22 cellular contexts compared by ENCODE assay signal in genomic region chr14:105470163-105470811, GRCh38. TPM values are rescaled to one million over a fixed set of nuclear protein-coding genes. Genes with fewer than 3 reads are reported as not detected.
A peak's percentile ranks its signal among the peaks of the same experiment; 100 is the strongest.
DNase-seq lines count a peak whose midpoint lies in the region; ATAC-seq, FAIRE-seq and TF ChIP-seq lines count a peak whose summit lies in the region.
"Had no signal": no experiment of that assay in that cellular context is flagged by ENCODE, and none has a peak within 500 bp of the region (broad histone marks: within the 10 kb centered on the region; RNA-seq: fewer than 3 reads in every experiment).

No MANE protein-coding gene starts in this region.

- H3K9me3 Mint-ChIP-seq in nephron progenitor cell (no peaks in the 10 kb centered on the region), CD14-positive monocyte (no peaks in the 10 kb centered on the region)
- H3K9me3 Mint-ChIP-seq: activated B cell treated with CpG ODN at 0.5 μM for 24 hours; T-helper 2 cell treated with Interferon-gamma antibody and Interleukin-4, amounts not matched to agents 5 μg/mL and 100 μg/mL, for 36 hours had no signal

- peaks cover 4 to 7% of the 10 kb centered on the region in 2 donors for H3K36me3 ChIP-seq in small intestine (ENCODE audit: control insufficient read depth in 2 of 2, insufficient read depth in 2 of 2, low read length in 2 of 2)

- no peaks in the 10 kb centered on the region for H3K4me1 ChIP-seq in small intestine (ENCODE audit: control insufficient read depth in 2 of 2, insufficient read depth in 1 of 2, low read depth in 1 of 2, low read length in 1 of 2)

- no peak for FAIRE-seq in small intestine (lab: Jason Lieb, UNC)
- FAIRE-seq: GM19239, H54 had no signal

- DNase-seq in left cardiac atrium = peak; percentile 27
- DNase-seq in Right ventricle myocardium inferior (ENCODE audit: missing footprints) = no peak
- no peak for DNase-seq in coronary artery (ENCODE audit: low spot score)
- DNase-seq in nephron progenitor cell = no peak
- no peak for DNase-seq in CD14-positive monocyte (ENCODE audit: low spot score)
- DNase-seq in small intestine = no peak
- DNase-seq: ACHN; activated B cell treated with CpG ODN at 0.5 μM for 24 hours; activated CD4-positive, alpha-beta T cell treated with anti-CD3 and anti-CD28 coated beads, Interleukin-2, amount 50 U/mL, for 48 hours; activated gamma-delta T cell; NCI-H2029; spleen; stimulated activated CD4-positive, alpha-beta T cell treated with anti-CD3 and anti-CD28 coated beads, Interleukin-4, amount 100 ng/mL, for 4 hours had no signal

- H3K36me3 Mint-ChIP-seq in nephron progenitor cell (ENCODE audit: low read depth) (peaks cover 3% of the 10 kb centered on the region), CD14-positive monocyte (peaks cover 10 to 19% of the 10 kb centered on the region in 2 donors)

- intact Hi-C loops in left cardiac atrium (cut with DNase I) (no loop called here), Right ventricle myocardium inferior (cut with DNase I) (loop anchor here (10.0 kb wide), 2 partner anchors 375 to 745 kb away; partner anchors contain the start of gene ADSS1), CD14-positive monocyte (cut with micrococcal nuclease) (loop anchor here in 1 of 2 donors (5.0 kb wide), 1 partner anchor 83 kb away; no protein-coding TSS in a partner anchor)

- H3K27ac Mint-ChIP-seq in nephron progenitor cell (peak overlapping the region; percentile 66), CD14-positive monocyte (peak overlapping the region in 1 of 7 donors; percentile 41)
- H3K27ac Mint-ChIP-seq: activated B cell treated with CpG ODN at 0.5 μM for 24 hours; T-helper 2 cell treated with Interferon-gamma antibody and Interleukin-4, amounts not matched to agents 5 μg/mL and 100 μg/mL, for 36 hours had no signal

- no peaks in the 10 kb centered on the region for H3K9me3 ChIP-seq in small intestine (ENCODE audit: control insufficient read depth, low read depth)
- H3K9me3 ChIP-seq: neutrophil, spleen had no signal

- no peak for TF ChIP-seq CTCF in coronary artery (IDR thresholded peaks at IDR 0.05)
- no peak for TF ChIP-seq CTCF in nephron progenitor cell (IDR thresholded peaks at IDR 0.05)
- TF ChIP-seq CTCF in CD14-positive monocyte (IDR thresholded peaks at IDR 0.05) = no peak

- H3K4me3 Mint-ChIP-seq in nephron progenitor cell (no peak overlapping the region), CD14-positive monocyte (no peak overlapping the region)
- H3K4me3 Mint-ChIP-seq: activated B cell treated with CpG ODN at 0.5 μM for 24 hours; T-helper 2 cell treated with Interferon-gamma antibody and Interleukin-4, amounts not matched to agents 5 μg/mL and 100 μg/mL, for 36 hours had no signal

- H3K27ac ChIP-seq in coronary artery = peak overlapping the region; percentile 96 to 100
- no peak overlapping the region for H3K27ac ChIP-seq in small intestine (ENCODE audit: low read depth in 1 of 2, low read length in 1 of 2)
- H3K27ac ChIP-seq: neutrophil, spleen had no signal

- 91 to 93% (median 92%) methylated on average over 39 to 41 of the region's 41 CpGs for WGBS in small intestine, 3 donors

- H3K4me3 ChIP-seq in coronary artery (no peak overlapping the region), small intestine (ENCODE audit: low read depth in 1 of 2, low read length in 2 of 2) (no peak overlapping the region)
- H3K4me3 ChIP-seq: spleen had no signal

- no peak for ATAC-seq in left cardiac atrium
- ATAC-seq in Right ventricle myocardium inferior = no peak
- ATAC-seq in HG03432 (IDR thresholded peaks at IDR 0.05; ENCODE audit: unreplicated experiment) = no peak
- no peak for ATAC-seq in HG03175 (IDR thresholded peaks at IDR 0.05; ENCODE audit: unreplicated experiment)
- ATAC-seq: left lobe of liver had no signal

- H3K27me3 Mint-ChIP-seq in nephron progenitor cell (ENCODE audit: low read depth, poor library complexity) = peaks cover under 1% of the 10 kb centered on the region
- H3K27me3 Mint-ChIP-seq in CD14-positive monocyte (ENCODE audit: low read depth in 3 of 3) = peaks cover 9 to 23% (median 15%) of the 10 kb centered on the region in 3 donors
- H3K27me3 Mint-ChIP-seq: activated B cell treated with CpG ODN at 0.5 μM for 24 hours had no signal

- no peaks in the 10 kb centered on the region for H3K27me3 ChIP-seq in small intestine (ENCODE audit: control insufficient read depth in 2 of 2, insufficient read depth in 2 of 2, low read length in 2 of 2)

- H3K4me1 Mint-ChIP-seq in nephron progenitor cell (peaks cover 5% of the 10 kb centered on the region), CD14-positive monocyte (peaks cover 7% of the 10 kb centered on the region)

RNA-seq across cellular contexts. Expression of gene CRIP2, which starts 4.3 kb away (rescaled TPM):
- total RNA-seq in left cardiac atrium (100 to 1,000 TPM; 783 to 843 TPM), Right ventricle myocardium inferior (1,081 TPM)
- polyA plus RNA-seq in CD14-positive monocyte (1 to 10 TPM; 2.1 to 3.3 TPM), small intestine (100 to 1,000 TPM in 1 of 3 donors, 10 to 100 TPM in 1, 1 to 10 TPM in 1; 8.9 to 137 (median 45.1) TPM)

RNA-seq across cellular contexts. Expression of gene CRIP1, which starts 16.4 kb away (rescaled TPM):
- total RNA-seq in left cardiac atrium (100 to 1,000 TPM; 137 to 192 TPM), Right ventricle myocardium inferior (82.0 TPM)
- polyA plus RNA-seq in CD14-positive monocyte (1,000 to 10,000 TPM; 1,032 to 2,084 TPM), small intestine (1,000 to 10,000 TPM in 1 of 3 donors, 100 to 1,000 TPM in 2; 150 to 3,839 (median 623) TPM)
- total RNA-seq: G401, LHCN-M2 had no signal

RNA-seq across cellular contexts. Expression of gene TEDC1, which starts 20.8 kb away (rescaled TPM):
- total RNA-seq in left cardiac atrium (1 to 10 TPM; 5.1 to 5.9 TPM), Right ventricle myocardium inferior (6.4 TPM)
- polyA plus RNA-seq in CD14-positive monocyte (1 to 10 TPM; 7.8 to 9.0 TPM), small intestine (10 to 100 TPM; 23.8 to 28.0 (median 23.9) TPM)

RNA-seq across cellular contexts. Expression of gene MTA1, which starts 50.7 kb away (rescaled TPM):
- total RNA-seq in left cardiac atrium (100 to 1,000 TPM in 1 of 2 donors, 10 to 100 TPM in 1; 99.5 to 115 TPM), Right ventricle myocardium inferior (192 TPM)
- polyA plus RNA-seq in CD14-positive monocyte (1 to 10 TPM in 1 of 2 donors, under 1 TPM in 1; 0.91 to 2.0 TPM), small intestine (10 to 100 TPM; 28.4 to 54.9 (median 49.0) TPM)

RNA-seq across cellular contexts. Expression of gene TMEM121, which starts 56.1 kb away (rescaled TPM):
- total RNA-seq in left cardiac atrium (1 to 10 TPM; 2.2 to 2.7 TPM), Right ventricle myocardium inferior (3.4 TPM)
- polyA plus RNA-seq in CD14-positive monocyte (under 1 TPM in 1 of 2 donors, not detected in 1; 0.11 TPM), small intestine (1 to 10 TPM in 1 of 3 donors, not detected in 2; 2.0 TPM)

Comparison
In these comparisons a context has a peak if more than half of its experiments do, and no peak if none do; other contexts are left out.
1. H3K27ac ChIP-seq: peak in coronary artery (2 of 2); none in small intestine (0 of 2).